18 cellular contexts compared by ENCODE assay signal in the genomic region with DNA sequence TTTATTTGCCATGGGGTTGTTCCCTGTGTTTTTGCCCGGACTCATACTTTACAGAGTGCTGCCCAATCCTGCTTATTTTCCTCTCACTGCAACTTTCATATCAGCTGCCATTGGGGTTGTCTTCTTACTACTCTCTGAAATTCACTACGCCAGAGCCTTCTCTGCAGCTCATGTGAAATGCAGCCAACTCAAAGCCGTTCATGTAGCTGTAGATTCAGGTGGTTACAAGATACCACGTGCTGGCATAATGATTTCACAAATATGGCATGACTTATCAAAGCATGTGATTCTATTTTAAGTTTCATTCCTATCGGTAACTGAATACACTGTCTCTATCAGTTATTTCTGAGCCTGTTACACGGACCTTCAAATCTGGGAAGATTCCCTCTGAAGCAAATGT.
"Had no signal": no experiment of that assay in that cellular context is flagged by ENCODE, and none has a peak within 500 bp of the region (broad histone marks: within the 10 kb centered on the region; RNA-seq: fewer than 3 reads in every experiment).

No MANE protein-coding gene starts in this region.

- H3K4me3 ChIP-seq: coronary artery, left lung, suprapubic skin, transverse colon, uterus had no signal

- H3K27me3 ChIP-seq: brain microvascular endothelial cell, left lung, suprapubic skin, transverse colon, uterus had no signal

- H3K27me3 Mint-ChIP-seq: activated naive CD4-positive, alpha-beta T cell treated with anti-CD3 and anti-CD28 coated beads, Interleukin-2, amount 10 ng/mL, durations not matched to agents 7 days and 5 days; naive B cell had no signal

- H3K4me3 Mint-ChIP-seq: activated CD4-positive, alpha-beta T cell treated with anti-CD3 and anti-CD28 coated beads, Interleukin-2, amount 10 ng/mL, durations not matched to agents 24 days and 14 days; activated CD8-positive, alpha-beta T cell treated with anti-CD3 and anti-CD28 coated beads for 36 hours; activated naive CD4-positive, alpha-beta T cell treated with anti-CD3 and anti-CD28 coated beads, Interleukin-2, amount 10 ng/mL, durations not matched to agents 7 days and 5 days; activated naive CD8-positive, alpha-beta T cell treated with anti-CD3 and anti-CD28 coated beads, Interleukin-2, amount 50 U/mL, for 24 hours; activated T-cell treated with anti-CD3 and anti-CD28 coated beads, Interleukin-2, amount 50 U/mL, for 24 hours; stimulated activated naive CD8-positive, alpha-beta T cell treated with anti-CD3 and anti-CD28 coated beads, Interleukin-15, amount 100 ng/mL, for 72 hours had no signal

- H3K27ac ChIP-seq: brain microvascular endothelial cell, coronary artery, left lung, suprapubic skin, transverse colon, uterus had no signal

- H3K27ac Mint-ChIP-seq: activated CD4-positive, alpha-beta T cell treated with anti-CD3 and anti-CD28 coated beads, Interleukin-2, amount 10 ng/mL, durations not matched to agents 24 days and 14 days; activated CD8-positive, alpha-beta T cell treated with anti-CD3 and anti-CD28 coated beads for 36 hours; activated naive CD4-positive, alpha-beta T cell treated with anti-CD3 and anti-CD28 coated beads, Interleukin-2, amount 10 ng/mL, durations not matched to agents 7 days and 5 days; activated naive CD8-positive, alpha-beta T cell treated with anti-CD3 and anti-CD28 coated beads, Interleukin-2, amount 50 U/mL, for 24 hours; activated T-cell treated with anti-CD3 and anti-CD28 coated beads, Interleukin-2, amount 50 U/mL, for 24 hours; stimulated activated naive CD8-positive, alpha-beta T cell treated with anti-CD3 and anti-CD28 coated beads, Interleukin-15, amount 100 ng/mL, for 72 hours had no signal

- H3K4me1 ChIP-seq: left lung, suprapubic skin, transverse colon, uterus had no signal

- H3K36me3 Mint-ChIP-seq: activated naive CD4-positive, alpha-beta T cell treated with anti-CD3 and anti-CD28 coated beads, Interleukin-2, amount 10 ng/mL, durations not matched to agents 7 days and 5 days had no signal

- H3K9me3 ChIP-seq: left lung, suprapubic skin, transverse colon, uterus had no signal

- DNase-seq: activated CD4-positive, alpha-beta T cell treated with anti-CD3 and anti-CD28 coated beads, Interleukin-2, amount 10 ng/mL, durations not matched to agents 24 days and 14 days; activated CD8-positive, alpha-beta T cell treated with anti-CD3 and anti-CD28 coated beads for 36 hours; activated effector memory CD4-positive, alpha-beta T cell treated with Interleukin-2 at 50 U/mL for 16 hours; activated naive CD4-positive, alpha-beta T cell treated with anti-CD3 and anti-CD28 coated beads, Interleukin-2, amount 10 ng/mL, durations not matched to agents 7 days and 5 days; activated naive CD8-positive, alpha-beta T cell treated with anti-CD3 and anti-CD28 coated beads, Interleukin-2, amount 50 U/mL, for 24 hours; activated T-cell treated with anti-CD3 and anti-CD28 coated beads, Interleukin-2, amount 50 U/mL, for 24 hours; anterior cingulate cortex; brain microvascular endothelial cell; erythroblast; left lung; naive B cell; stimulated activated naive CD8-positive, alpha-beta T cell treated with anti-CD3 and anti-CD28 coated beads, Interleukin-15, amount 100 ng/mL, for 72 hours; T-helper 1 cell; T-helper 9 cell; transverse colon; uterus had no signal

- H3K36me3 ChIP-seq: brain microvascular endothelial cell, left lung, suprapubic skin, transverse colon, uterus had no signal

- ATAC-seq: activated CD8-positive, alpha-beta T cell treated with anti-CD3 and anti-CD28 coated beads for 36 hours; activated naive CD8-positive, alpha-beta T cell treated with anti-CD3 and anti-CD28 coated beads, Interleukin-2, amount 50 U/mL, for 24 hours; left lung; stimulated activated naive CD8-positive, alpha-beta T cell treated with anti-CD3 and anti-CD28 coated beads, Interleukin-15, amount 100 ng/mL, for 72 hours had no signal

- H3K4me1 Mint-ChIP-seq: activated CD4-positive, alpha-beta T cell treated with anti-CD3 and anti-CD28 coated beads, Interleukin-2, amount 10 ng/mL, durations not matched to agents 24 days and 14 days; activated naive CD4-positive, alpha-beta T cell treated with anti-CD3 and anti-CD28 coated beads, Interleukin-2, amount 10 ng/mL, durations not matched to agents 7 days and 5 days; stimulated activated naive CD8-positive, alpha-beta T cell treated with anti-CD3 and anti-CD28 coated beads, Interleukin-15, amount 100 ng/mL, for 72 hours had no signal

- H3K9me3 Mint-ChIP-seq: activated CD4-positive, alpha-beta T cell treated with anti-CD3 and anti-CD28 coated beads, Interleukin-2, amount 10 ng/mL, durations not matched to agents 24 days and 14 days; activated CD8-positive, alpha-beta T cell treated with anti-CD3 and anti-CD28 coated beads for 36 hours; activated naive CD4-positive, alpha-beta T cell treated with anti-CD3 and anti-CD28 coated beads, Interleukin-2, amount 10 ng/mL, durations not matched to agents 7 days and 5 days; activated naive CD8-positive, alpha-beta T cell treated with anti-CD3 and anti-CD28 coated beads, Interleukin-2, amount 50 U/mL, for 24 hours; activated T-cell treated with anti-CD3 and anti-CD28 coated beads, Interleukin-2, amount 50 U/mL, for 24 hours; stimulated activated naive CD8-positive, alpha-beta T cell treated with anti-CD3 and anti-CD28 coated beads, Interleukin-15, amount 100 ng/mL, for 72 hours had no signal
